In the genomic region with DNA sequence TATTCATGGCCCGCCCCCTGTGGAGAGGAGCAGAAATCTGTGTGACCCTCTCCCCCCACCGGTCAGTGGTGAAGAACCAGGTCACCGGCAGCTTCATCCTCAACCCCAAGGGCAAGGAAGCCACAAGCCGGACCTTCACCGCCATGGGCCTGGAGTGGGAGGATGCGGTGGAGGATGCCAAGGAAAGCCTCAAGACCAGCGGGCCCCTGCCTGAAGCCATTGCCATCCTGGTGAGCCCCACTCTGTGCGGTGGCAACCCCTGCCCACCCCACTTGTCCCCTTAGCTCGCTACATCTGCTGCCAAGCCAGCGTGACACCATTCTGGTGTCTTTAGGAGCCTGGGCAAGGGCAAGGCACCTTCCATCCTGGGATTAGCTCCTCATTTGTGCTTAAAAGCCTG, we compare ENCODE assay signal across 20 cellular contexts. TPM values are rescaled to one million over a fixed set of nuclear protein-coding genes. Genes with fewer than 3 reads are reported as not detected.
A peak's percentile ranks its signal among the peaks of the same experiment; 100 is the strongest.
DNase-seq lines count a peak whose midpoint lies in the region; ATAC-seq, FAIRE-seq and TF ChIP-seq lines count a peak whose summit lies in the region.
"Had no signal": no experiment of that assay in that cellular context is flagged by ENCODE, and none has a peak within 500 bp of the region (broad histone marks: within the 10 kb centered on the region; RNA-seq: fewer than 3 reads in every experiment).

No MANE protein-coding gene starts in this region.

- no peaks in the 10 kb centered on the region for H4K20me1 ChIP-seq in osteoblast (ENCODE audit: insufficient read depth, low read length)
- H4K20me1 ChIP-seq: BLaER1 had no signal

- H3K36me3 ChIP-seq in H7 (replicated peaks; ENCODE audit: control insufficient read depth, insufficient read depth, low read length) (no peaks in the 10 kb centered on the region), kidney (ENCODE audit: control insufficient read depth in 1 of 2, insufficient read depth in 2 of 2, low read length in 2 of 2) (no peaks in the 10 kb centered on the region), osteoblast (ENCODE audit: insufficient read depth, low read length) (no peaks in the 10 kb centered on the region), upper lobe of right lung (no peaks in the 10 kb centered on the region)
- H3K36me3 ChIP-seq: BLaER1, HAP-1 had no signal

- DNase-seq in H7: peak; percentile 43
- DNase-seq in kidney: peak; percentile 62
- peak; percentile 80 for DNase-seq in osteoblast (ENCODE audit: insufficient read length, low spot score, missing footprints)
- DNase-seq in upper lobe of right lung: peak; percentile 62
- DNase-seq in activated effector memory CD4-positive, alpha-beta T cell treated with anti-CD3 and anti-CD28 coated beads, Interleukin-2, amount 50 U/mL, for 16 hours: no peak
- no peak for DNase-seq in stimulated activated CD8-positive, alpha-beta memory T cell treated with anti-CD3 and anti-CD28 coated beads, Interleukin-4, amount 100 ng/mL, for 48 hours
- DNase-seq in iPS-NIHi7 (ENCODE audit: extremely low spot score): no peak
- DNase-seq: 8988T; CD4-positive, alpha-beta memory T cell; DMS153; DMS79 treated with DMSO at 0.1 percent for 48 hours; GF-D8 had no signal

- H3K79me2 ChIP-seq in osteoblast (ENCODE audit: insufficient read depth, low read length): no peaks in the 10 kb centered on the region

- H3K9me3 ChIP-seq in kidney (ENCODE audit: control insufficient read depth in 1 of 2, low read length in 2 of 2) (no peaks in the 10 kb centered on the region), osteoblast (ENCODE audit: low read depth, low read length) (peaks cover 2% of the 10 kb centered on the region), upper lobe of right lung (no peaks in the 10 kb centered on the region)
- H3K9me3 ChIP-seq: BLaER1, HAP-1 had no signal

- no peak overlapping the region for H3K4me2 ChIP-seq in osteoblast (ENCODE audit: insufficient read depth, low read length)
- H3K4me2 ChIP-seq: BLaER1 had no signal

- H3K27me3 ChIP-seq in H7 (ENCODE audit: control insufficient read depth, insufficient read depth, low read length): no peaks in the 10 kb centered on the region
- no peaks in the 10 kb centered on the region for H3K27me3 ChIP-seq in osteoblast (ENCODE audit: insufficient read depth, low read length)
- H3K27me3 ChIP-seq in upper lobe of right lung: no peaks in the 10 kb centered on the region
- H3K27me3 ChIP-seq: BLaER1 had no signal

- no peak overlapping the region for H3K4me3 ChIP-seq in H7 (ENCODE audit: insufficient read depth, low read depth, low read length)
- H3K4me3 ChIP-seq in kidney (ENCODE audit: low read length in 2 of 2): no peak overlapping the region
- H3K4me3 ChIP-seq in osteoblast (ENCODE audit: insufficient read depth, low read length): no peak overlapping the region
- no peak overlapping the region for H3K4me3 ChIP-seq in upper lobe of right lung
- H3K4me3 ChIP-seq: BLaER1, HAP-1 had no signal

- H3K4me1 ChIP-seq in kidney (ENCODE audit: control insufficient read depth in 1 of 2, insufficient read depth in 1 of 2, low read depth in 1 of 2, low read length in 2 of 2) (peaks cover 2 to 11% of the 10 kb centered on the region in 2 donors), osteoblast (ENCODE audit: insufficient read depth, low read length) (peaks cover 7% of the 10 kb centered on the region), upper lobe of right lung (peaks cover 3% of the 10 kb centered on the region)
- H3K4me1 ChIP-seq: BLaER1, HAP-1 had no signal

- TF ChIP-seq CTCF in kidney (IDR thresholded peaks at IDR 0.05; ENCODE audit: borderline replicate concordance, extremely low read depth, insufficient read depth) (no peak), osteoblast (IDR thresholded peaks at IDR 0.05; ENCODE audit: extremely low read depth, low read depth, low read length) (no peak), upper lobe of right lung (IDR thresholded peaks at IDR 0.05) (no peak)

- FAIRE-seq in kidney (lab: Jason Lieb, UNC): no peak
- FAIRE-seq: GM19239, H1 had no signal

- H3K9ac ChIP-seq in kidney (ENCODE audit: low read length in 2 of 2): no peak overlapping the region
- H3K9ac ChIP-seq: BLaER1 had no signal

- intact Hi-C loops in kidney (cut with DNase I): no loop called here
- intact Hi-C loops in upper lobe of right lung (cut with DNase I): no loop called here

- ATAC-seq in upper lobe of right lung: no peak

- H3K27ac ChIP-seq in kidney (ENCODE audit: low read depth in 2 of 2, low read length in 2 of 2) (no peak overlapping the region), osteoblast (ENCODE audit: low read depth, low read length) (no peak overlapping the region), upper lobe of right lung (no peak overlapping the region)
- H3K27ac ChIP-seq: BLaER1 had no signal

- no peak overlapping the region for H2AFZ ChIP-seq in osteoblast (ENCODE audit: low read length)

RNA-seq across cellular contexts. Expression of gene TBATA, which starts 35.4 kb away (rescaled TPM):
- not detected in 2 replicates for total RNA-seq in H7 (2014; rRNA removed; shearing (Covaris generic))
- total RNA-seq in kidney (not detected), osteoblast (not detected in 2 replicates), upper lobe of right lung (not detected)
- polyA plus RNA-seq in kidney (ENCODE audit: insufficient read depth, low read depth, low replicate concordance): 1.9 TPM
- total RNA-seq: A673; CD4-positive, alpha-beta memory T cell; H1; HT-29 had no signal
- polyA plus RNA-seq: AG04450; CD14-positive monocyte; CD4-positive, alpha-beta memory T cell; H1 had no signal

Comparison
In these comparisons a context has a peak if more than half of its experiments do, and no peak if none do; other contexts are left out.
1. DNase-seq: peak in H7 (single experiment), kidney (single experiment), osteoblast (single experiment) and upper lobe of right lung (single experiment); none in activated effector memory CD4-positive, alpha-beta T cell treated with anti-CD3 and anti-CD28 coated beads, Interleukin-2, amount 50 U/mL, for 16 hours (single experiment), stimulated activated CD8-positive, alpha-beta memory T cell treated with anti-CD3 and anti-CD28 coated beads, Interleukin-4, amount 100 ng/mL, for 48 hours (single experiment) and iPS-NIHi7 (single experiment).